In the genomic region with DNA sequence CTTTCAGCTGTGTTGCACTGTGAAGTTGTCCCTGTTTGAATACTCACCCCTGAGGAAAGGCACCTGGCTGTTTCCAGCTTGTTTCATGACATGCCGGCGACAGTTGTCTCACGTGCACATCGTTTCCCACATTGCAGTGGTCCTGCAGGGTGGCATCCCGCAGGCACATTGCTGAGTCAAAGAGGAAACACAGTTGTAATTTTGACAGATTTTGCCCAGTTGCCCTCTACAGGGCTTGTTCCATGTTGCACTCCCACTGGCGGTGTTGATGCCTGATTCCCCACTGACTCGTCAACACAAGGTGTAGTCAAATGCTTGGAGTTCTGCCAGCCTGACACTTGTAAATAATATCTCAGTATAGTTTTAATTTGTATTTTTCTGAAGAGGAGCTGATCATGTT, we compare ENCODE assay signal across 11 cellular contexts. TPM values are rescaled to one million over a fixed set of nuclear protein-coding genes. Genes with fewer than 3 reads are reported as not detected.
DNase-seq lines count a peak whose midpoint lies in the region; TF ChIP-seq lines count a peak whose summit lies in the region.
"Had no signal": no experiment of that assay in that cellular context is flagged by ENCODE, and none has a peak within 500 bp of the region (broad histone marks: within the 10 kb centered on the region; RNA-seq: fewer than 3 reads in every experiment).

No MANE protein-coding gene starts in this region.

- peak overlapping the region in 2 of 4 donors; percentile 84 to 89 for H3K27ac ChIP-seq in sigmoid colon
- H3K27ac ChIP-seq in CD4-positive, alpha-beta memory T cell (ENCODE audit: low read depth, low read length) = no peak overlapping the region
- H3K27ac ChIP-seq: cardiac muscle cell had no signal

- no peak overlapping the region for H3K4me3 Mint-ChIP-seq in CD4-positive, alpha-beta memory T cell
- H3K4me3 Mint-ChIP-seq in activated T-helper 1 cell treated with anti-CD3 and anti-CD28 coated beads, Interleukin-12 subunit alpha, Interleukin-12 subunit beta, Interleukin-2, Interleukin-4 antibody, amounts not matched to agents 30 ng/mL and 10 ng/mL and 1 ng/mL, durations not matched to agents 14 hours and 24 hours and 36 hours = no peak overlapping the region
- H3K4me3 Mint-ChIP-seq: T-helper 17 cell had no signal

- no peaks in the 10 kb centered on the region for H3K9me3 ChIP-seq in sigmoid colon
- no peaks in the 10 kb centered on the region for H3K9me3 ChIP-seq in CD4-positive, alpha-beta memory T cell (ENCODE audit: control insufficient read depth in 1 of 2, low read length in 2 of 2)

- peaks cover 5 to 16% of the 10 kb centered on the region in 2 donors for H3K27me3 Mint-ChIP-seq in CD4-positive, alpha-beta memory T cell
- peaks cover 29% of the 10 kb centered on the region for H3K27me3 Mint-ChIP-seq in activated T-helper 1 cell treated with anti-CD3 and anti-CD28 coated beads, Interleukin-12 subunit alpha, Interleukin-12 subunit beta, Interleukin-2, Interleukin-4 antibody, amounts not matched to agents 30 ng/mL and 10 ng/mL and 1 ng/mL, durations not matched to agents 14 hours and 24 hours and 36 hours (ENCODE audit: insufficient read depth)

- CTCF ChIA-PET in CD4-positive, alpha-beta memory T cell (lab: Charles Lee; ENCODE audit: partially characterized antibody) = interaction anchor here (1.9 kb wide), 1 partner anchor 26 kb away, joined by 4 read pairs; no protein-coding TSS in a partner anchor

- WGBS in sigmoid colon, 2 donors = 68 to 75% methylated on average over 7 of the region's 7 CpGs

- H3K4me3 ChIP-seq in cardiac fibroblast (replicated peaks in 1 of 2; ENCODE audit: low read depth in 2 of 2, low read length in 2 of 2) (no peak overlapping the region), sigmoid colon (no peak overlapping the region)
- no peak overlapping the region for H3K4me3 ChIP-seq in CD4-positive, alpha-beta memory T cell (ENCODE audit: low read length in 2 of 2)
- H3K4me3 ChIP-seq: cardiac muscle cell had no signal

- POLR2A ChIA-PET in CD4-positive, alpha-beta memory T cell (lab: Charles Lee; ENCODE audit: partially characterized antibody) = no interaction called here

- H3K36me3 Mint-ChIP-seq in CD4-positive, alpha-beta memory T cell = peaks cover 0 to 3% of the 10 kb centered on the region in 2 donors
- H3K36me3 Mint-ChIP-seq in activated T-helper 1 cell treated with anti-CD3 and anti-CD28 coated beads, Interleukin-12 subunit alpha, Interleukin-12 subunit beta, Interleukin-2, Interleukin-4 antibody, amounts not matched to agents 30 ng/mL and 10 ng/mL and 1 ng/mL, durations not matched to agents 14 hours and 24 hours and 36 hours (ENCODE audit: low read depth) = no peaks in the 10 kb centered on the region

- no peaks in the 10 kb centered on the region for H3K27me3 ChIP-seq in sigmoid colon
- H3K27me3 ChIP-seq in CD4-positive, alpha-beta memory T cell (ENCODE audit: insufficient read depth, low read length) = no peaks in the 10 kb centered on the region
- H3K27me3 ChIP-seq: cardiac muscle cell had no signal

- peak; percentile 23 for DNase-seq in NCI-H2029 (lab: John Stamatoyannopoulos, UW)
- DNase-seq in NCI-H2029 treated with DMSO at 0.1 percent for 48 hours (lab: John Stamatoyannopoulos, UW) = no peak
- peak; percentile 26 for DNase-seq in NCI-H1694 treated with DMSO at 0.1 percent for 48 hours (lab: John Stamatoyannopoulos, UW)
- no peak for DNase-seq in cardiac fibroblast (ENCODE audit: low read depth in 2 of 2)
- peak; percentile 56 for DNase-seq in sigmoid colon
- no peak for DNase-seq in HuH-7 (ENCODE audit: low spot score)
- no peak for DNase-seq in CD4-positive, alpha-beta memory T cell
- no peak for DNase-seq in activated T-helper 1 cell treated with anti-CD3 and anti-CD28 coated beads, Interleukin-12 subunit alpha, Interleukin-12 subunit beta, Interleukin-2, Interleukin-4 antibody, amounts not matched to agents 30 ng/mL and 10 ng/mL and 1 ng/mL, durations not matched to agents 14 hours and 24 hours and 36 hours (ENCODE audit: low spot score)
- DNase-seq: stimulated activated CD4-positive, alpha-beta T cell treated with anti-CD3 and anti-CD28 coated beads, Interleukin-12 subunit alpha, Interleukin-12 subunit beta, amount 100 ng/mL, for 4 hours; T-helper 17 cell had no signal

- no peak for TF ChIP-seq POLR2A in sigmoid colon (IDR thresholded peaks at IDR 0.05)

- H3K4me1 ChIP-seq in sigmoid colon = peaks cover 0 to 69% (median 64%) of the 10 kb centered on the region in 4 donors
- no peaks in the 10 kb centered on the region for H3K4me1 ChIP-seq in CD4-positive, alpha-beta memory T cell (ENCODE audit: insufficient read depth, low read length)

- peak; percentile 15 for TF ChIP-seq CTCF in cardiac fibroblast (IDR thresholded peaks at IDR 0.05; ENCODE audit: low read depth, low read length)
- peak in 1 of 4 experiments; percentile 24 for TF ChIP-seq CTCF in sigmoid colon (IDR thresholded peaks at IDR 0.05)

- H3K27ac Mint-ChIP-seq in CD4-positive, alpha-beta memory T cell = no peak overlapping the region
- no peak overlapping the region for H3K27ac Mint-ChIP-seq in activated T-helper 1 cell treated with anti-CD3 and anti-CD28 coated beads, Interleukin-12 subunit alpha, Interleukin-12 subunit beta, Interleukin-2, Interleukin-4 antibody, amounts not matched to agents 30 ng/mL and 10 ng/mL and 1 ng/mL, durations not matched to agents 14 hours and 24 hours and 36 hours

- peaks cover 0 to 4% (median 2%) of the 10 kb centered on the region in 4 donors for H3K4me1 Mint-ChIP-seq in CD4-positive, alpha-beta memory T cell
- no peaks in the 10 kb centered on the region for H3K4me1 Mint-ChIP-seq in activated T-helper 1 cell treated with anti-CD3 and anti-CD28 coated beads, Interleukin-12 subunit alpha, Interleukin-12 subunit beta, Interleukin-2, Interleukin-4 antibody, amounts not matched to agents 30 ng/mL and 10 ng/mL and 1 ng/mL, durations not matched to agents 14 hours and 24 hours and 36 hours (ENCODE audit: low read depth)

- H3K9me3 Mint-ChIP-seq in CD4-positive, alpha-beta memory T cell = no peaks in the 10 kb centered on the region
- no peaks in the 10 kb centered on the region for H3K9me3 Mint-ChIP-seq in activated T-helper 1 cell treated with anti-CD3 and anti-CD28 coated beads, Interleukin-12 subunit alpha, Interleukin-12 subunit beta, Interleukin-2, Interleukin-4 antibody, amounts not matched to agents 30 ng/mL and 10 ng/mL and 1 ng/mL, durations not matched to agents 14 hours and 24 hours and 36 hours

- intact Hi-C loops in sigmoid colon (cut with DNase I) = no loop called here
- intact Hi-C loops in CD4-positive, alpha-beta memory T cell (cut with micrococcal nuclease) = no loop called here
- intact Hi-C loops in activated T-helper 1 cell treated with anti-CD3 and anti-CD28 coated beads, Interleukin-12 subunit alpha, Interleukin-12 subunit beta, Interleukin-2, Interleukin-4 antibody, amounts not matched to agents 30 ng/mL and 10 ng/mL and 1 ng/mL, durations not matched to agents 14 hours and 24 hours and 36 hours (cut with micrococcal nuclease) = no loop called here

- TF ChIP-seq EP300 in sigmoid colon (IDR thresholded peaks at IDR 0.05) = no peak

- no peaks in the 10 kb centered on the region for H3K36me3 ChIP-seq in sigmoid colon
- no peaks in the 10 kb centered on the region for H3K36me3 ChIP-seq in CD4-positive, alpha-beta memory T cell (ENCODE audit: insufficient read depth, low read length)
- H3K36me3 ChIP-seq: cardiac muscle cell had no signal

RNA-seq across cellular contexts. Expression of gene EPN2, which starts 23.8 kb away (rescaled TPM):
- total RNA-seq in sigmoid colon = 10 to 100 TPM; 31.7 to 55.4 (median 47.6) TPM
- polyA plus RNA-seq in sigmoid colon = 10 to 100 TPM; 12.0 to 22.1 (median 15.3) TPM
- 10 to 100 TPM in 1 of 2 experiments, 1 to 10 TPM in 1; 9.7 to 10.4 TPM for total RNA-seq in CD4-positive, alpha-beta memory T cell
- 10 to 100 TPM in 1 of 2 donors, 1 to 10 TPM in 1; 4.2 to 10.0 TPM for polyA plus RNA-seq in CD4-positive, alpha-beta memory T cell
- total RNA-seq in activated T-helper 1 cell treated with anti-CD3 and anti-CD28 coated beads, Interleukin-12 subunit alpha, Interleukin-12 subunit beta, Interleukin-2, Interleukin-4 antibody, amounts not matched to agents 30 ng/mL and 10 ng/mL and 1 ng/mL, durations not matched to agents 14 hours and 24 hours and 36 hours = 7.0 and 9.3 TPM in 2 replicates

Comparison
In these comparisons a context has a peak if more than half of its experiments do, and no peak if none do; other contexts are left out.
1. DNase-seq: peak in NCI-H2029 (single experiment), NCI-H1694 treated with DMSO at 0.1 percent for 48 hours (single experiment) and sigmoid colon (single experiment); none in NCI-H2029 treated with DMSO at 0.1 percent for 48 hours (single experiment), cardiac fibroblast (0 of 2), HuH-7 (single experiment), CD4-positive, alpha-beta memory T cell (0 of 5) and activated T-helper 1 cell treated with anti-CD3 and anti-CD28 coated beads, Interleukin-12 subunit alpha, Interleukin-12 subunit beta, Interleukin-2, Interleukin-4 antibody, amounts not matched to agents 30 ng/mL and 10 ng/mL and 1 ng/mL, durations not matched to agents 14 hours and 24 hours and 36 hours (single experiment).